Comparison of ENCODE assay signal across 1 cellular context in the genomic region with DNA sequence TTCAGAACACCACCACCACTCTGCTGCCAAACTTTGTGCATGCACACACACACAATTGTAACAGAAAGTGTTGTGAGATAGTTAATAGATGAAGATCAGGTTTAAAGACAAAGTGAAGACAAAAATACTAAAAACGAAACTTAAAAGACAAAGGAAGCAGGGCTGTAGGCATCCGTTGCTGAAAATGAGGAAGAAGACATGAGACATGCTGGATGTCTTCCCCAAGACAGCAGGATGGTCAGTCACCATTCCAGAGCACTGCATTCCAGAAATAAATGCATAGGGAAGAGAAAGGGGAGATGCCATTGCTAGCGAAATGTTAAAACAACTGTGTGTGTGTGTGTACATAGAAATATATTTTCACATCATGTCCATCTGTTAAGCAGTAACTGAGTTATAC.
TF ChIP-seq lines count a peak whose summit lies in the region.

No MANE protein-coding gene starts in this region.

TF ChIP-seq in SK-N-SH treated with all-trans-retinoic acid at 6 μM for 48 hours, 23 proteins besides CTCF, POLR2A, EP300 and RAD21 (continued from another document):
- TF ChIP-seq ESRRG (CRISPR knock-in tag; IDR thresholded peaks at IDR 0.05) (no peak), ZC3H10 (CRISPR knock-in tag; IDR thresholded peaks at IDR 0.05) (no peak), ZNF565 (CRISPR knock-in tag; conservative IDR thresholded peaks at IDR 0.05; ENCODE audit: low read depth) (no peak), PPARA (CRISPR knock-in tag; IDR thresholded peaks at IDR 0.05; ENCODE audit: borderline replicate concordance) (no peak)
